ENCODE assay signal across 31 cellular contexts in the genomic region with DNA sequence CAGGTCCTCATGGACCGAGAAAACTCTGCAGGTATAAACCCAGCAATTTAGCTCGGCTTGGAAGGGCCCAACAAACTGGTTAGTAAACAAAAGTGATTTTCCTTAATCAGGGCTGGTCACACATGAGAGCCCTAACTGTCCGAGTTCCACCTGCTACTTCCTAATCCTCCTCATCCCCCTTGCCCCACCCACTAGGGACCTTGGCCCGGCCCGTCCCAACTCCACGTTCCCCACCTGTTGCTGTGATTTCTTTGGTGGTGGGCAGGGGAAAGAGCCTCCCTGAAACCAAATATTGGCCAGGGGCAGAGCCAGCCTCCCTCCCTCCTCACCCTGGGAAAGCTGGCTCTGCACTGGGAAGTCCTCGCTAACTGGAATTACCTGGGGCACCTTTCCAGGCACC.
"Had no signal": no experiment of that assay in that cellular context is flagged by ENCODE, and none has a peak within 500 bp of the region (broad histone marks: within the 10 kb centered on the region; RNA-seq: fewer than 3 reads in every experiment).

No MANE protein-coding gene starts in this region.

- DNase-seq: activated CD4-positive, alpha-beta T cell treated with anti-CD3 and anti-CD28 coated beads for 36 hours; activated CD4-positive, alpha-beta T cell treated with anti-CD3 and anti-CD28 coated beads, Interleukin-2, amount 10 ng/mL, durations not matched to agents 7 days and 5 days; activated CD4-positive, alpha-beta T cell treated with anti-CD3 and anti-CD28 coated beads, Interleukin-2, amount 50 U/mL, for 48 hours; activated CD8-positive, alpha-beta T cell treated with anti-CD3 and anti-CD28 coated beads, Interleukin-2, amount 10 ng/mL, durations not matched to agents 7 days and 5 days; activated gamma-delta T cell; activated naive CD4-positive, alpha-beta T cell treated with Interleukin-2 at 50 U/mL for 16 hours; activated naive CD8-positive, alpha-beta T cell treated with anti-CD3 and anti-CD28 coated beads, Interleukin-2, amount 10 ng/mL, durations not matched to agents 7 days and 5 days; activated T-cell treated with anti-CD3 and anti-CD28 coated beads, Interleukin-2, amount 50 U/mL, for 24 hours; amygdala; Karpas-422; KBM-7; MG63; MV-4-11; NCI-H1092; NCI-H1436 treated with DMSO at 0.1 percent for 48 hours; NCI-H1694 treated with DMSO at 0.1 percent for 48 hours; NCI-H2029; NCI-H345; NCI-H524 treated with DMSO at 0.1 percent for 48 hours; NCI-H748 treated with DMSO at 0.1 percent for 48 hours; PC-9; SIG-M5; SW 1271 had no signal

- H3K9me3 ChIP-seq: ascending aorta, MG63 had no signal

- H3K27ac ChIP-seq: ascending aorta, cardiac muscle cell, PC-9, RWPE1 had no signal

- H3K4me1 ChIP-seq: ascending aorta had no signal

- H3K36me3 ChIP-seq: ascending aorta, cardiac muscle cell, MG63 had no signal

- FAIRE-seq: RCC 7860, TTC549 had no signal

- H3K27me3 ChIP-seq: ascending aorta, cardiac muscle cell had no signal

- H3K4me3 ChIP-seq: ascending aorta, cardiac muscle cell, MG63, PC-9 had no signal

- ATAC-seq: activated CD4-positive, alpha-beta T cell treated with anti-CD3 and anti-CD28 coated beads for 36 hours; activated CD4-positive, CD25-positive, alpha-beta regulatory T cell treated with anti-CD3 and anti-CD28 coated beads, Interleukin-2, amount 50 U/mL, for 24 hours; activated CD8-positive, alpha-beta T cell treated with anti-CD3 and anti-CD28 coated beads, Interleukin-2, amount 10 ng/mL, durations not matched to agents 7 days and 5 days; Right ventricle myocardium inferior; WTC11 had no signal
